19 cellular contexts compared by ENCODE assay signal in genomic region chr10:87671416-87671815, GRCh38.
"Had no signal": no experiment of that assay in that cellular context is flagged by ENCODE, and none has a peak within 500 bp of the region (broad histone marks: within the 10 kb centered on the region; RNA-seq: fewer than 3 reads in every experiment).

No MANE protein-coding gene starts in this region.

- H3K4me1 Mint-ChIP-seq: activated naive CD4-positive, alpha-beta T cell treated with anti-CD3 and anti-CD28 coated beads, Interleukin-2, amount 50 U/mL, for 24 hours; endodermal cell; T-helper 17 cell had no signal

- H3K4me3 ChIP-seq: mucosa of descending colon, tibial nerve, vagina had no signal

- H3K4me3 Mint-ChIP-seq: activated CD8-positive, alpha-beta T cell treated with anti-CD3 and anti-CD28 coated beads for 36 hours; activated naive CD4-positive, alpha-beta T cell treated with anti-CD3 and anti-CD28 coated beads, Interleukin-2, amount 50 U/mL, for 24 hours; endodermal cell; naive thymus-derived CD4-positive, alpha-beta T cell; T-helper 17 cell had no signal

- H3K79me2 ChIP-seq: parathyroid adenoma had no signal

- H2AFZ ChIP-seq: parathyroid adenoma had no signal

- H3K4me1 ChIP-seq: parathyroid adenoma, vagina had no signal

- DNase-seq: activated CD4-positive, alpha-beta T cell treated with anti-CD3 and anti-CD28 coated beads for 4 hours; activated CD8-positive, alpha-beta T cell treated with anti-CD3 and anti-CD28 coated beads for 36 hours; activated effector memory CD4-positive, alpha-beta T cell treated with anti-CD3 and anti-CD28 coated beads, Interleukin-2, amount 50 U/mL, for 16 hours; activated T-cell treated with anti-CD3 and anti-CD28 coated beads, Interleukin-2, amount 50 U/mL, for 48 hours; amniotic stem cell; endodermal cell; erythroblast; islet precursor cell; mucosa of descending colon; naive thymus-derived CD4-positive, alpha-beta T cell; retina; stimulated activated CD4-positive, alpha-beta T cell treated with anti-CD3 and anti-CD28 coated beads, Interleukin-15, amount 100 ng/mL, for 24 hours; stimulated activated CD4-positive, alpha-beta T cell treated with anti-CD3 and anti-CD28 coated beads, Interleukin-4, amount 100 ng/mL, for 1 hour; stimulated activated naive CD4-positive, alpha-beta T cell; T-helper 17 cell had no signal

- H3K9me3 Mint-ChIP-seq: activated CD8-positive, alpha-beta T cell treated with anti-CD3 and anti-CD28 coated beads for 36 hours; activated naive CD4-positive, alpha-beta T cell treated with anti-CD3 and anti-CD28 coated beads, Interleukin-2, amount 50 U/mL, for 24 hours; endodermal cell; naive thymus-derived CD4-positive, alpha-beta T cell had no signal

- H3K9me3 ChIP-seq: mucosa of descending colon, tibial nerve, vagina had no signal

- H3K27me3 ChIP-seq: tibial nerve, vagina had no signal

- ATAC-seq: mucosa of descending colon; naive thymus-derived CD4-positive, alpha-beta T cell; T-helper 17 cell had no signal

- H3K27ac Mint-ChIP-seq: activated CD8-positive, alpha-beta T cell treated with anti-CD3 and anti-CD28 coated beads for 36 hours; activated naive CD4-positive, alpha-beta T cell treated with anti-CD3 and anti-CD28 coated beads, Interleukin-2, amount 50 U/mL, for 24 hours; endodermal cell; naive thymus-derived CD4-positive, alpha-beta T cell; T-helper 17 cell had no signal

- H3K36me3 ChIP-seq: vagina had no signal

- H3K36me3 Mint-ChIP-seq: activated naive CD4-positive, alpha-beta T cell treated with anti-CD3 and anti-CD28 coated beads, Interleukin-2, amount 50 U/mL, for 24 hours had no signal

- H3K27ac ChIP-seq: parathyroid adenoma, vagina had no signal
